In the genomic region with DNA sequence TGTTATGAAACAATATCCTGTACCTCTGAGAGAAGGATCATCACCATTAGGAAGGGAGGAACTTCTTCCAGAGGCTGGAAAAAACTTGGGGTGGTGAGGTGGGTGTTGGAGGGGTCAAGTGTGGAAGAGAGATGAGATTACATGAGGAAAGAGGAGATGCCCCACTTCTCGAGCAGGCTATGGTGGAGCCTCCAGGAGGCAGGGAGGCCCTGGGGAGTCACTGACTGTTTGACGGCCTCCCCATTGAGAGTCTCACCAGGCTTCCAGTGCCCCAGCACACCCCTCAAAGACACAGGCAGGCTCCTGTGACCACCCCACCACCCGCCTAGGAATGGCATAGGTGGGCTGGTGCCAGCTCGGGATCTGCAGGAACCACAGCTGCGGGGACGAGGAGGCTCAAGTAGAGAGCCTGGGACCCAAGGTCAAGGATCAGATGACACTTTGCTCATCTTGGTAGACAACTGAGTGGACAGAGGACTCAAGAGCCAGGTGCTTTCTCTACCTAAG, we compare ENCODE assay signal across 1 cellular context.
TF ChIP-seq lines count a peak whose summit lies in the region.

No MANE protein-coding gene starts in this region.

TF ChIP-seq in IMR-90, 13 proteins besides CTCF, POLR2A, EP300 and RAD21:
- TF ChIP-seq MXI1 (IDR thresholded peaks at IDR 0.05; ENCODE audit: borderline replicate concordance, low read depth, low read length) (no peak), SMC3 (IDR thresholded peaks at IDR 0.05; ENCODE audit: low read depth, low read length) (no peak), RFX5 (IDR thresholded peaks at IDR 0.05; ENCODE audit: low read depth, low read length) (no peak), NFE2L2 (IDR thresholded peaks at IDR 0.05; ENCODE audit: low read depth, low read length) (no peak), MAZ (IDR thresholded peaks at IDR 0.05; ENCODE audit: borderline replicate concordance, low read depth, low read length) (no peak), MAFK (IDR thresholded peaks at IDR 0.05; ENCODE audit: low read depth, low read length) (no peak), RCOR1 (IDR thresholded peaks at IDR 0.05; ENCODE audit: insufficient replicate concordance, low read length) (no peak)
